17 cellular contexts compared by ENCODE assay signal in the genomic region with DNA sequence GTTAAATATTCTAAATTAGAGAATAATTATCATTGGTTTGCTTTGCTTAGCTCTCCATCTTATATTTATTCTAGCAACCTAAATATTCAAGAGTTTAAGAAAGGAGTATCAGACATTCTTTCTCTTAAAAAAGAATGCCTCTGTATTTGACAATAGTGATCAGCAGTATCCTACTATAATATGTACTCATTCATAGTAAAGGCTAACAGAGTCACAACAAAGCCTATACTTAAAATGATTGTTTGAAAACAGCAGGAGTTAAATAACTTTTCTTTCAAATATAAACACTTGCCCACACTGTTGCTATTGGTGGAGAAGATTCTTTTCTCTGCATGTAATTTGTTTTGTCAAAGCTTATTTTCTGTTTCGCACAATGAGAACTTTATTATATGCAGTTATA.
DNase-seq lines count a peak whose midpoint lies in the region; ATAC-seq, FAIRE-seq and TF ChIP-seq lines count a peak whose summit lies in the region.
"Had no signal": no experiment of that assay in that cellular context is flagged by ENCODE, and none has a peak within 500 bp of the region (broad histone marks: within the 10 kb centered on the region; RNA-seq: fewer than 3 reads in every experiment).

No MANE protein-coding gene starts in this region.

- H3K4ac ChIP-seq in H1 (replicated peaks; ENCODE audit: insufficient read length, low read depth, low read length) = no peak overlapping the region

- WGBS in H1 (ENCODE audit: extremely low coverage in 1 of 2, insufficient coverage in 1 of 2, insufficient read length in 1 of 2, insufficient replicate concordance in 2 of 2, low coverage in 1 of 2, low lambda C conversion rate in 2 of 2, missing lambda C conversion rate in 1 of 2), 2 experiments = 58% methylated on average over 1 of the region's 1 CpG; no CpG with 5 or more reads in 1 of the 2 experiments

- no peak overlapping the region for H3K27ac Mint-ChIP-seq in GM23338
- H3K27ac Mint-ChIP-seq in activated T-cell treated with anti-CD3 and anti-CD28 coated beads, Interleukin-2, amount 50 U/mL, for 24 hours = no peak overlapping the region
- H3K27ac Mint-ChIP-seq: CD4-positive, alpha-beta memory T cell; HFFc6 had no signal

- H4K91ac ChIP-seq in H1 (replicated peaks; ENCODE audit: insufficient read length, low read length) = no peak overlapping the region

- H3K36me3 ChIP-seq in GM23338 (ENCODE audit: insufficient read depth) (no peaks in the 10 kb centered on the region), H1 (ENCODE audit: control insufficient read depth in 2 of 4, insufficient read depth in 4 of 4, low read length in 3 of 4) (no peaks in the 10 kb centered on the region)
- H3K36me3 ChIP-seq: HAP-1 had no signal

- H3K27me3 ChIP-seq in GM23338 (ENCODE audit: insufficient read depth) (no peaks in the 10 kb centered on the region), H1 (replicated peaks in 1 of 4; ENCODE audit: control insufficient read depth in 3 of 4, extremely low read depth in 1 of 4, insufficient read depth in 3 of 4, low read length in 3 of 4) (no peaks in the 10 kb centered on the region)

- H2BK5ac ChIP-seq in H1 (ENCODE audit: low read depth, low read length) = no peak overlapping the region

- no peak overlapping the region for H3K23ac ChIP-seq in H1 (ENCODE audit: insufficient read length)

- H3K4me2 ChIP-seq in GM23338 (no peak overlapping the region), H1 (ENCODE audit: insufficient read depth in 1 of 2, low read depth in 2 of 2, low read length in 2 of 2) (no peak overlapping the region)

- no peak for TF ChIP-seq POLR2A in H1 (IDR thresholded peaks at IDR 0.05; ENCODE audit: control extremely low read depth in 1 of 2, low read depth in 2 of 2, low read length in 2 of 2)

- no peak for TF ChIP-seq RAD21 in H1 (IDR thresholded peaks at IDR 0.05 in 1 of 2, conservative IDR thresholded peaks at IDR 0.05 in 1 of 2; ENCODE audit: low read depth in 2 of 2, low read length in 2 of 2)

- DNase-seq in COR-L47 (lab: John Stamatoyannopoulos, UW) (peak; percentile 9), GM23338 (ENCODE audit: low spot score) (no peak), H1 (ENCODE audit: low read depth in 1 of 2, low spot score in 2 of 2) (no peak), inferior parietal cortex (ENCODE audit: extremely low spot score) (no peak)
- DNase-seq in activated T-cell treated with anti-CD3 and anti-CD28 coated beads, Interleukin-2, amount 50 U/mL, for 24 hours = no peak
- DNase-seq: C1 segment of cervical spinal cord; Caco-2; CD4-positive, alpha-beta memory T cell; DMS153; DND-41; GM23248; HFFc6 had no signal

- H3K27me3 Mint-ChIP-seq in GM23338 (ENCODE audit: insufficient read depth, low read depth, poor library complexity) = no peaks in the 10 kb centered on the region
- H3K27me3 Mint-ChIP-seq in activated T-cell treated with anti-CD3 and anti-CD28 coated beads, Interleukin-2, amount 50 U/mL, for 24 hours = no peaks in the 10 kb centered on the region
- H3K27me3 Mint-ChIP-seq: CD4-positive, alpha-beta memory T cell had no signal

- H3K27ac ChIP-seq in GM23338 (ENCODE audit: low read depth) (no peak overlapping the region), H1 (ENCODE audit: low read depth, low read length) (no peak overlapping the region)
- H3K27ac ChIP-seq: GM23248 had no signal

- H3F3A ChIP-seq in GM23338 (replicated peaks; ENCODE audit: low read depth) = no peaks in the 10 kb centered on the region

- H3K79me1 ChIP-seq in H1 (ENCODE audit: low read depth, low read length) = no peaks in the 10 kb centered on the region

- CTCF ChIA-PET in H1 (lab: Charles Lee; ENCODE audit: partially characterized antibody) = no interaction called here

- TF ChIP-seq CTCF in GM23338 (conservative IDR thresholded peaks at IDR 0.05; ENCODE audit: low read depth in 2 of 2) = no peak
- no peak for TF ChIP-seq CTCF in H1 (IDR thresholded peaks at IDR 0.05; ENCODE audit: control extremely low read depth in 1 of 3, insufficient read depth in 1 of 3, low read depth in 1 of 3, low read length in 3 of 3)

- no peak overlapping the region for H3K56ac ChIP-seq in H1 (replicated peaks; ENCODE audit: insufficient read length, low read depth, low read length)

- H3K4me1 ChIP-seq in GM23338 (ENCODE audit: insufficient read depth) (peaks cover 7% of the 10 kb centered on the region), H1 (replicated peaks in 1 of 4; ENCODE audit: control insufficient read depth in 3 of 4, insufficient read depth in 4 of 4, low read length in 3 of 4) (peaks cover 0 to 4% (median 1%) of the 10 kb centered on the region in 4 experiments; a peak in 2 of 7 replicates)
- H3K4me1 ChIP-seq: Caco-2 had no signal

- H2AK5ac ChIP-seq in H1 (ENCODE audit: low read depth, low read length) = no peak overlapping the region

- peaks cover 11% of the 10 kb centered on the region; the same call in 2 of the 3 replicates for H3K4me1 Mint-ChIP-seq in GM23338
- H3K4me1 Mint-ChIP-seq in activated T-cell treated with anti-CD3 and anti-CD28 coated beads, Interleukin-2, amount 50 U/mL, for 24 hours (ENCODE audit: low read depth) = no peaks in the 10 kb centered on the region
- H3K4me1 Mint-ChIP-seq: CD4-positive, alpha-beta memory T cell had no signal

- H2BK15ac ChIP-seq in H1 (ENCODE audit: low read length) = no peak overlapping the region

- TF ChIP-seq EP300 in H1 (IDR thresholded peaks at IDR 0.05; ENCODE audit: borderline replicate concordance in 1 of 2, low read depth in 2 of 2, low read length in 2 of 2) = no peak

- no peaks in the 10 kb centered on the region for H3K23me2 ChIP-seq in H1 (ENCODE audit: low read depth, low read length)

- no peaks in the 10 kb centered on the region for H3K9me2 ChIP-seq in GM23338 (ENCODE audit: insufficient read depth)

- no peak overlapping the region for H3K4me3 Mint-ChIP-seq in GM23338
- H3K4me3 Mint-ChIP-seq in activated T-cell treated with anti-CD3 and anti-CD28 coated beads, Interleukin-2, amount 50 U/mL, for 24 hours = no peak overlapping the region
- H3K4me3 Mint-ChIP-seq: CD4-positive, alpha-beta memory T cell; HFFc6 had no signal

- H4K5ac ChIP-seq in H1 (ENCODE audit: insufficient read length, low read depth, low read length) = no peak overlapping the region

- no peak overlapping the region for H3K4me3 ChIP-seq in GM23338
- no peak overlapping the region for H3K4me3 ChIP-seq in H1 (ENCODE audit: extremely low read depth in 1 of 4, insufficient read depth in 2 of 4, low read depth in 3 of 4, low read length in 4 of 4)
- H3K4me3 ChIP-seq: GM23248, HAP-1 had no signal

- no peak overlapping the region for H3K14ac ChIP-seq in H1 (ENCODE audit: insufficient read length)

- no peak overlapping the region for H2BK20ac ChIP-seq in H1 (ENCODE audit: low read length)

- peak; percentile 55 for ATAC-seq in GM23338
- ATAC-seq in HG02870 (IDR thresholded peaks at IDR 0.05; ENCODE audit: unreplicated experiment) = no peak

- no peaks in the 10 kb centered on the region for H3K9me3 Mint-ChIP-seq in GM23338
- H3K9me3 Mint-ChIP-seq in activated T-cell treated with anti-CD3 and anti-CD28 coated beads, Interleukin-2, amount 50 U/mL, for 24 hours = peaks cover 7% of the 10 kb centered on the region

- no peaks in the 10 kb centered on the region for H3K9me3 ChIP-seq in H1 (ENCODE audit: insufficient read depth in 2 of 2, low read depth in 1 of 2, low read length in 1 of 2)
- H3K9me3 ChIP-seq: Caco-2, HAP-1 had no signal

- H3K9ac ChIP-seq in H1 (replicated peaks in 1 of 4; ENCODE audit: extremely low read depth in 1 of 4, low read depth in 3 of 4, low read length in 3 of 4) = no peak overlapping the region
- H3K9ac ChIP-seq: GM23248 had no signal

- H2AFZ ChIP-seq in GM23338 (no peak overlapping the region), H1 (ENCODE audit: low read length) (no peak overlapping the region)
- H2AFZ ChIP-seq: GM23248 had no signal

- H3K79me2 ChIP-seq in GM23338 (replicated peaks; ENCODE audit: insufficient read depth) = no peaks in the 10 kb centered on the region
- no peaks in the 10 kb centered on the region for H3K79me2 ChIP-seq in H1 (ENCODE audit: control insufficient read depth in 1 of 2, insufficient read depth in 2 of 2, low read length in 2 of 2)

- no peak for FAIRE-seq in H1 (lab: Jason Lieb, UNC)
- FAIRE-seq: G401.6, GM19239, H54 had no signal

- no peaks in the 10 kb centered on the region for H3K36me3 Mint-ChIP-seq in GM23338 (ENCODE audit: low read depth)
- H3K36me3 Mint-ChIP-seq in activated T-cell treated with anti-CD3 and anti-CD28 coated beads, Interleukin-2, amount 50 U/mL, for 24 hours (ENCODE audit: low read depth) = no peaks in the 10 kb centered on the region
- H3K36me3 Mint-ChIP-seq: CD4-positive, alpha-beta memory T cell had no signal

- no peaks in the 10 kb centered on the region for H4K20me1 ChIP-seq in GM23338 (replicated peaks; ENCODE audit: insufficient read depth)
- no peaks in the 10 kb centered on the region for H4K20me1 ChIP-seq in H1 (replicated peaks in 1 of 2; ENCODE audit: control insufficient read depth in 1 of 2, insufficient read depth in 2 of 2, low read length in 2 of 2)

- no peak overlapping the region for H3K18ac ChIP-seq in H1 (ENCODE audit: extremely low read depth, low read length)

- H2BK12ac ChIP-seq in H1 (ENCODE audit: low read depth, low read length) = no peak overlapping the region

- POLR2A ChIA-PET in H1 (lab: Charles Lee; ENCODE audit: partially characterized antibody) = no interaction called here

- H2BK120ac ChIP-seq in H1 (replicated peaks; ENCODE audit: low read depth, low read length) = no peak overlapping the region

- H4K8ac ChIP-seq in H1 (ENCODE audit: extremely low read depth, insufficient read depth, low read length) = no peak overlapping the region

TF ChIP-seq in GM23338, 12 proteins besides CTCF, POLR2A, EP300 and RAD21 (continues in another document):
- TF ChIP-seq ZNF114 (CRISPR knock-in tag; IDR thresholded peaks at IDR 0.05) = no peak

TF ChIP-seq in H1, 55 proteins besides CTCF, POLR2A, EP300 and RAD21 (continues in another document):
- TF ChIP-seq RNF2 (IDR thresholded peaks at IDR 0.05; ENCODE audit: borderline replicate concordance, low read depth, low read length, missing control alignments, poor library complexity, severe bottlenecking) = no peak
- TF ChIP-seq NANOG (IDR thresholded peaks at IDR 0.05; ENCODE audit: insufficient read depth, low read depth, low read length, poor library complexity, severe bottlenecking) = peak; percentile 87
- no peak for TF ChIP-seq CHD1 (IDR thresholded peaks at IDR 0.05; ENCODE audit: low read depth, low read length)
